ENCODE assay signal across 1 cellular context in the genomic region with DNA sequence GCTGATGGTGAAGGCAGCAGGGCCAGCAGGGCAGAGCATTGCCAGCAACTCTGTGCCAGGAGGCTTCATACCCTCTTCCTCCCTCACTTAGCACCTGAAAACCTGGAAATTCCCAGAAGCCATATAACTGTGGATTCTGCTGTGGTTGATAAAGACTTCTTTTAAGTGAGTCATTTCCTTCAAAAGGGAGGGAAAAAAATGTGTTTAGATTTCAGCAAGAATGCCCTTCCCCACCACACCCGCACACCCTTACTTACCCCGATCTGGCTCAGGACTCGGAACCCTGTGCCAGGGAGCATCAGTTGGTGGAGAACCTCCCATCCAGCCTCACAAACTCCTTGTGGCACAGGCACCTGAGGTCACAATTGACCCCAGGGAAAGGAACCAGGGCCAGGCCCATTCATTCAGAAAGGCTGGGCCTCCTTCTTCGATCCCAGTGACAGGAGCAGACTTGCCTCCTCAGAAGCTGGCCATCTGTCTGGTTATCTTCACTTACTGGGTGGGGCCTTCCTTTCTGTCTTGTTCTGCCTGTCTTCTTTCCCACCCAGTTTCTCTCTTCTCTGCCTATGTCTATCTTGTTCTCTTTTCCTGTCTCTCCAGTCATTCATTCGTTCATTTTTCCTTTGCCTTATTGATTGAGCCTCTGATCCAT.
A peak's percentile ranks its signal among the peaks of the same experiment; 100 is the strongest.
TF ChIP-seq lines count a peak whose summit lies in the region.

No MANE protein-coding gene starts in this region.

TF ChIP-seq in K562, 482 proteins besides CTCF, POLR2A, EP300 and RAD21 (continued from another document):
- no peak for TF ChIP-seq POLR2B (IDR thresholded peaks at IDR 0.05; ENCODE audit: low read depth, partially characterized antibody)
- TF ChIP-seq NCOR1 (IDR thresholded peaks at IDR 0.05): peak; percentile 18; the same call in 1 of the 2 replicates
